ENCODE assay signal across 35 cellular contexts in the genomic region with DNA sequence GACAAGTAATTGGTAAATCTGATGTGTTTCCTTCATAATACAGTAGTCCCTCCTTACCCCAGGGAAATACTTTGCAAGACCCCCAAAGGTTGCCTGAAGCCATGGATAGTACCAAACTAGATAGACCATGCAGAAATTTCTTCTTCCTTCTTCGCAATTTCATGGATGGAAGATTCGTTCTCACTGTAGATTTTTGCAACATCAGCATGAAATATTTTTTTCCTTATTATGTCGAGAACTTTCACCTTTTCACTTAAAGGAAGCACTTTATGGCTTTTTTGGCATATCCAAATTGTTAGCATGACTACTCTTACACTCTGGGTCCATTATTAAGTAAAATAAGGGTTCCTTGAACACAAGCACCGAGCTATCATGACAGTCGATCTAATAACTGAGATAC.
"Had no signal": no experiment of that assay in that cellular context is flagged by ENCODE, and none has a peak within 500 bp of the region (broad histone marks: within the 10 kb centered on the region; RNA-seq: fewer than 3 reads in every experiment).

No MANE protein-coding gene starts in this region.

- H3K9me3 ChIP-seq: MG63 had no signal

- H3K27me3 ChIP-seq: MG63 had no signal

- H3K4me3 ChIP-seq: MG63 had no signal

- H3K36me3 ChIP-seq: MG63 had no signal

- DNase-seq: Kasumi-1, MG63, MV-4-11, NCI-H1048, NCI-H1092, NCI-H1092 treated with DMSO at 0.1 percent for 48 hours, NCI-H1105, NCI-H1105 treated with DMSO at 0.1 percent for 48 hours, NCI-H1417, NCI-H1417 treated with DMSO at 0.1 percent for 48 hours, NCI-H1436, NCI-H1436 treated with DMSO at 0.1 percent for 48 hours, NCI-H146, NCI-H1694, NCI-H1694 treated with DMSO at 0.1 percent for 48 hours, NCI-H187, NCI-H187 treated with DMSO at 0.1 percent for 48 hours, NCI-H1930, NCI-H2029, NCI-H2029 treated with DMSO at 0.1 percent for 48 hours, NCI-H2081, NCI-H2081 treated with DMSO at 0.1 percent for 48 hours, NCI-H2107, NCI-H2171, NCI-H2171 treated with DMSO at 0.1 percent for 48 hours, NCI-H2227 treated with DMSO at 0.1 percent for 48 hours, NCI-H226, NCI-H345, NCI-H446, NCI-H446 treated with DMSO at 0.1 percent for 48 hours, NCI-H510A, NCI-H510A treated with DMSO at 0.1 percent for 48 hours, NCI-H524, NCI-H524 treated with DMSO at 0.1 percent for 48 hours, NCI-H526 had no signal
